8 cellular contexts compared by ENCODE assay signal in the genomic region with DNA sequence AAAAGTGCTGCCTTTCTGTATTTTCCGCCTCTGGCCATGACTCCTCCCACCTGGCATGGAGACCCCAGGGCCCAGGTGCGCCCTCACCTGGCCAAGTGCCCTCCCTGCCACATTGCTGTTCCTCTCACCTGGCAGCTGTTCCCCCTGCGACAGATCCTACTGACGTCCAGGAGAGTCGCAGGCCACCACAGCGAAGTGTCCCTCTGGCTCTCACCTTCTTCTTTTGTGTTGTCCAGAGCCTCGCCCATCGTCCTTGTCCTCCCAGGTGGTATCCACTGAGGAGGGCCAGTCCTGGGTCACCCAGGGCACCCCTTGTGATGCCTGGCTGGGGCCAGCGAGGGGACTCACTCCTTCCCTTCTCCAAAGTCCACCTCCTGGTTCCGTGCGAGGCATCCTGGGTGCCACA. TPM values are rescaled to one million over a fixed set of nuclear protein-coding genes. Genes with fewer than 3 reads are reported as not detected.
DNase-seq lines count a peak whose midpoint lies in the region; ATAC-seq and TF ChIP-seq lines count a peak whose summit lies in the region.

No MANE protein-coding gene starts in this region.

- ATAC-seq in heart left ventricle (no peak), GM18873 (IDR thresholded peaks at IDR 0.05; ENCODE audit: low FRiP score, unreplicated experiment) (no peak), GM19455 (IDR thresholded peaks at IDR 0.05; ENCODE audit: unreplicated experiment) (no peak)

- TF ChIP-seq CTCF in GM12865 (IDR thresholded peaks at IDR 0.05; ENCODE audit: insufficient read depth, low read depth, low read length, missing control alignments) (peak; percentile 52), heart left ventricle (IDR thresholded peaks at IDR 0.05) (peak in 6 of 12 donors; percentile 9 to 37 (median 20))

- peak; percentile 35 for DNase-seq in GM12865 (ENCODE audit: low read depth)
- DNase-seq in NCI-H1105 (lab: John Stamatoyannopoulos, UW) = peak; percentile 64
- DNase-seq in activated CD4-positive, alpha-beta memory T cell treated with anti-CD3 and anti-CD28 coated beads, Interleukin-2, amount 10 ng/mL, durations not matched to agents 7 days and 5 days = peak; percentile 52
- DNase-seq in heart left ventricle = peak in 4 of 5 donors; percentile 13 to 52 (median 20)
- DNase-seq in stimulated activated CD8-positive, alpha-beta memory T cell treated with anti-CD3 and anti-CD28 coated beads, Interleukin-12 subunit alpha, Interleukin-12 subunit beta, amount 100 ng/mL, for 4 hours (ENCODE audit: low read depth) = peak; percentile 12
- no peak for DNase-seq in GOT3 (lab: John Stamatoyannopoulos, UW)

- no peak overlapping the region for H3K4me3 Mint-ChIP-seq in activated CD4-positive, alpha-beta memory T cell treated with anti-CD3 and anti-CD28 coated beads, Interleukin-2, amount 10 ng/mL, durations not matched to agents 7 days and 5 days

- H3K27ac Mint-ChIP-seq in activated CD4-positive, alpha-beta memory T cell treated with anti-CD3 and anti-CD28 coated beads, Interleukin-2, amount 10 ng/mL, durations not matched to agents 7 days and 5 days = no peak overlapping the region

- CTCF ChIA-PET in activated CD4-positive, alpha-beta memory T cell treated with anti-CD3 and anti-CD28 coated beads, Interleukin-2, amount 10 ng/mL, durations not matched to agents 7 days and 5 days (lab: Charles Lee) = interaction anchor here (0.7 to 2.0 kb wide), 6 partner anchors 13 to 129 kb away, joined by 3 to 15 read pairs (median 4); no protein-coding TSS in a partner anchor

- H3K4me3 ChIP-seq in GM12865 (ENCODE audit: low read depth, low read length) = no peak overlapping the region
- no peak overlapping the region for H3K4me3 ChIP-seq in heart left ventricle

- H3K27me3 ChIP-seq in heart left ventricle = peaks cover 6 to 37% (median 11%) of the 10 kb centered on the region in 9 donors

- no peak for TF ChIP-seq POLR2A in heart left ventricle (IDR thresholded peaks at IDR 0.05)

- H3K36me3 Mint-ChIP-seq in activated CD4-positive, alpha-beta memory T cell treated with anti-CD3 and anti-CD28 coated beads, Interleukin-2, amount 10 ng/mL, durations not matched to agents 7 days and 5 days (ENCODE audit: low read depth) = no peaks in the 10 kb centered on the region

- peaks cover 36% of the 10 kb centered on the region for H3K27me3 Mint-ChIP-seq in activated CD4-positive, alpha-beta memory T cell treated with anti-CD3 and anti-CD28 coated beads, Interleukin-2, amount 10 ng/mL, durations not matched to agents 7 days and 5 days

- no peaks in the 10 kb centered on the region for H3K9me3 Mint-ChIP-seq in activated CD4-positive, alpha-beta memory T cell treated with anti-CD3 and anti-CD28 coated beads, Interleukin-2, amount 10 ng/mL, durations not matched to agents 7 days and 5 days

- POLR2A ChIA-PET in activated CD4-positive, alpha-beta memory T cell treated with anti-CD3 and anti-CD28 coated beads, Interleukin-2, amount 10 ng/mL, durations not matched to agents 7 days and 5 days (lab: Charles Lee) = no interaction called here

- peaks cover 17% of the 10 kb centered on the region for H3K4me1 Mint-ChIP-seq in activated CD4-positive, alpha-beta memory T cell treated with anti-CD3 and anti-CD28 coated beads, Interleukin-2, amount 10 ng/mL, durations not matched to agents 7 days and 5 days

- H3K9me3 ChIP-seq in heart left ventricle = no peaks in the 10 kb centered on the region

- intact Hi-C loops in heart left ventricle (cut with DNase I) = loop anchor here in 2 of 10 donors (1.0 to 5.0 kb wide), 2 partner anchors 48 to 126 kb away; no protein-coding TSS in a partner anchor

- peaks cover 0 to 30% (median 18%) of the 10 kb centered on the region in 12 donors for H3K4me1 ChIP-seq in heart left ventricle

- WGBS in heart left ventricle, 4 donors = 76 to 85% (median 82%) methylated on average over 10 to 11 of the region's 11 CpGs

- H3K36me3 ChIP-seq in heart left ventricle = no peaks in the 10 kb centered on the region

- no peak overlapping the region for H3K27ac ChIP-seq in heart left ventricle

RNA-seq across cellular contexts. Expression of gene NKD2, which starts 2.6 kb away (rescaled TPM):
- 1 to 10 TPM; 3.6 to 3.7 TPM for total RNA-seq in activated CD4-positive, alpha-beta memory T cell treated with anti-CD3 and anti-CD28 coated beads, Interleukin-2, amount 10 ng/mL, durations not matched to agents 7 days and 5 days
- 1 to 10 TPM in 6 of 9 donors, under 1 TPM in 3; 0.56 to 3.9 (median 1.6) TPM for total RNA-seq in heart left ventricle
- polyA plus RNA-seq in heart left ventricle = 1 to 10 TPM; 2.6 to 6.6 TPM
